Comparison of ENCODE assay signal across 22 cellular contexts in the genomic region with DNA sequence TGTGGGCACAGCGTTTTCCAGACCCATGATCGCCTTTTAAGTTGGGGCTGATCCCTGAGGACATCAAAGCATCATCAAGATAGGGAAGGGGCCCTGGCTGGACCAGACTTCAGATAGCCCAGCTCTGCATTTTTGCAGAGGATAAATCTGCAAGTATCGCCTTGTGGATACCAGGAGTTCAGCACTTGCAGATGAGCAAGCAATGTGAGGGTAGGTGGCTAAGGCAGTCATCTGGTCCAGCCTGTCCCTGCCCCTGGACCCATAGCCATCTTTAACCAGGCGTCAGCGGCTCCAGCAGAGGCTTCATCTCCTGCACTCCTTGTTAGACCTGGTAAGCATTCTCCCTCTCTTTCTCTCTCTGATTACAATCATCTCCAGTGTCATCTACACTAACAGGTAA.
"Had no signal": no experiment of that assay in that cellular context is flagged by ENCODE, and none has a peak within 500 bp of the region (broad histone marks: within the 10 kb centered on the region; RNA-seq: fewer than 3 reads in every experiment).

No MANE protein-coding gene starts in this region.

- H3K9me3 ChIP-seq: left lung, lower lobe of right lung, tibial artery, upper lobe of right lung had no signal

- H3K36me3 ChIP-seq: left lung, lower lobe of right lung, tibial artery, upper lobe of right lung had no signal

- H3K27me3 ChIP-seq: foreskin keratinocyte, tibial artery, upper lobe of right lung had no signal

- ATAC-seq: activated naive CD8-positive, alpha-beta T cell treated with anti-CD3 and anti-CD28 coated beads, Interleukin-2, amount 50 U/mL, for 24 hours; esophagus mucosa; foreskin keratinocyte; left lung; lower lobe of right lung; natural killer cell; sciatic nerve; stimulated activated effector memory CD8-positive, alpha-beta T cell treated with anti-CD3 and anti-CD28 coated beads, Interleukin-12 subunit alpha, Interleukin-12 subunit beta, amount 100 ng/mL, for 72 hours; upper lobe of right lung had no signal

- H3K4me3 ChIP-seq: left lung, lower lobe of right lung, tibial artery, upper lobe of right lung had no signal

- DNase-seq: activated CD4-positive, alpha-beta memory T cell treated with anti-CD3 and anti-CD28 coated beads for 36 hours; activated CD4-positive, alpha-beta T cell treated with anti-CD3 and anti-CD28 coated beads, Interleukin-2, amount 10 ng/mL, durations not matched to agents 24 days and 14 days; activated CD4-positive, CD25-positive, alpha-beta regulatory T cell treated with anti-CD3 and anti-CD28 coated beads, Interleukin-2, amount 50 U/mL, for 72 hours; activated CD8-positive, alpha-beta memory T cell treated with anti-CD3 and anti-CD28 coated beads, Interleukin-2, amount 50 U/mL, for 4 hours; activated naive CD8-positive, alpha-beta T cell treated with anti-CD3 and anti-CD28 coated beads, Interleukin-2, amount 50 U/mL, for 24 hours; activated T-cell treated with anti-CD3 and anti-CD28 coated beads, Interleukin-2, amount 50 U/mL, for 1 hour; amygdala; caudate nucleus; endodermal cell; foreskin keratinocyte; left lung; lower lobe of right lung; mesendoderm; natural killer cell; retina; small intestine; stimulated activated CD4-positive, alpha-beta T cell treated with anti-CD3 and anti-CD28 coated beads, Interleukin-4, amount 100 ng/mL, for 24 hours; tibial artery; upper lobe of right lung had no signal

- H3K27ac ChIP-seq: foreskin keratinocyte, left lung, lower lobe of right lung, tibial artery, upper lobe of right lung had no signal
